ENCODE assay signal across 1 cellular context in the genomic region with DNA sequence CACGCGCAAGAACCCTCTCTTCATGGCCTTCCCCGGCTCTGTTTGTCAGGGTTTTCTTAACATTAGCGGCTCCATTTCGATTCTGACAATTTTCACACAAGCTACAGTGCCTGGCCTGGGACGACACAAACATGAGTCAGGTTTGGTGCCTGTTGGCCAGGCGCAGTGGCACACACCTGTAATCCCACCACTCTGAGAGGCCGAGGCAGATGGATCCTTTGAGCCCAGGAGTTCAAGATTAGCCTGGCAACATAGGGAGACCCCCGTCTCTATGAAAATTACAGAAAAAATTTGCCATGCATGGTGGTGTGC.
TF ChIP-seq lines count a peak whose summit lies in the region.

No MANE protein-coding gene starts in this region.

TF ChIP-seq in liver, 16 proteins besides CTCF, POLR2A, EP300 and RAD21:
- TF ChIP-seq MAX (IDR thresholded peaks at IDR 0.05) (no peak), REST (IDR thresholded peaks at IDR 0.05) (no peak), ATF3 (IDR thresholded peaks at IDR 0.05) (peak; percentile 7), YY1 (IDR thresholded peaks at IDR 0.05) (no peak)
